Comparison of ENCODE assay signal across 12 cellular contexts in the genomic region with DNA sequence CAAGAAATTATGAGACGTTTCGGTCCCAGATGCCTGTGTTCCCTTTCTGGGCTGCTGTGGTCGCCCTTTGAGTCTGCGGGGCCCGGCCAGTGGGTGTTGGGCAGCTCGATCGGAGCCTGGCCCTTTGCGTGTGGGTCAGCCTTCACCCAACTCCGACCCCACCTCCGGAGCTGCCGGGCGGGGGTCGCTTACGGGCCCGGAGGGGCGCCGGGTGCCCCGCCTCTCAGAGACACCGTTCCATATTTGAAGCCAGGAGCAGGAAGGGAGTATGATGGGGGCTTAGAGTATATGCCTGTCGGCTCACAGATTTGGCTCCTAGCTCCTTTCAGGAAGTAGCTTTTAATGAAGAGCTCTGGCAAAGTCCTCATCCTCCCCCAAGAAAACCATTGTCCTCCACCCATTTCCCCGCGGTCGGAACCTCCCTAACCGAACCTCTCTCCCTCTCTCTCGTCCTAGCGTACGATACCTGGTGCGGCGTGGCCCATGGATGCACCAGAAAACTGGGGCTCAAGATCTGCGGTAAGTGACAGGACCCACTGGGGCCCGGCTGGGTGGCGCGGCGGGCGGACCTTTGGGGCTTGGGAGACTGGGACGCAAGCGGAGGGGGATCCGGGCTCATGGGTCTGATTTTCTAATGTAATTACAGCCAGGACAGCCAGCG. TPM values are rescaled to one million over a fixed set of nuclear protein-coding genes. Genes with fewer than 3 reads are reported as not detected.
DNase-seq lines count a peak whose midpoint lies in the region; ATAC-seq and TF ChIP-seq lines count a peak whose summit lies in the region.
"Had no signal": no experiment of that assay in that cellular context is flagged by ENCODE, and none has a peak within 500 bp of the region (broad histone marks: within the 10 kb centered on the region; RNA-seq: fewer than 3 reads in every experiment).

No MANE protein-coding gene starts in this region.

- TF ChIP-seq CTCF in mucosa of descending colon (IDR thresholded peaks at IDR 0.05) (no peak), GM10266 (IDR thresholded peaks at IDR 0.05; ENCODE audit: control insufficient read depth, insufficient read depth, low read depth, missing control alignments) (no peak)

- no peaks in the 10 kb centered on the region for H3K9me3 ChIP-seq in mucosa of descending colon

- no peak overlapping the region for H3K27ac Mint-ChIP-seq in activated naive CD4-positive, alpha-beta T cell treated with anti-CD3 and anti-CD28 coated beads for 36 hours
- H3K27ac Mint-ChIP-seq in activated naive CD4-positive, alpha-beta T cell treated with anti-CD3 and anti-CD28 coated beads, Interleukin-2, amount 50 U/mL, for 72 hours = no peak overlapping the region
- H3K27ac Mint-ChIP-seq in activated T-helper 17 cell treated with anti-CD3 and anti-CD28 coated beads, Interleukin-2, amount 50 U/mL, for 72 hours = no peak overlapping the region
- H3K27ac Mint-ChIP-seq in immature natural killer cell = no peak overlapping the region
- H3K27ac Mint-ChIP-seq in stimulated activated naive CD8-positive, alpha-beta T cell treated with anti-CD3 and anti-CD28 coated beads, Interleukin-15, amount 100 ng/mL, for 72 hours = no peak overlapping the region

- H3K4me3 Mint-ChIP-seq in activated naive CD4-positive, alpha-beta T cell treated with anti-CD3 and anti-CD28 coated beads for 36 hours = peak overlapping the region; percentile 11
- peak overlapping the region; percentile 66 for H3K4me3 Mint-ChIP-seq in activated T-helper 17 cell treated with anti-CD3 and anti-CD28 coated beads, Interleukin-2, amount 50 U/mL, for 72 hours
- H3K4me3 Mint-ChIP-seq in immature natural killer cell = peak overlapping the region; percentile 79 to 90 (median 82)
- peak overlapping the region; percentile 72 to 81 for H3K4me3 Mint-ChIP-seq in stimulated activated naive CD8-positive, alpha-beta T cell treated with anti-CD3 and anti-CD28 coated beads, Interleukin-15, amount 100 ng/mL, for 72 hours

- no peak for ATAC-seq in activated naive CD4-positive, alpha-beta T cell treated with anti-CD3 and anti-CD28 coated beads, Interleukin-2, amount 50 U/mL, for 72 hours
- ATAC-seq in activated T-helper 17 cell treated with anti-CD3 and anti-CD28 coated beads, Interleukin-2, amount 50 U/mL, for 72 hours (replicated peaks) = no peak
- no peak for ATAC-seq in stimulated activated naive CD8-positive, alpha-beta T cell treated with anti-CD3 and anti-CD28 coated beads, Interleukin-15, amount 100 ng/mL, for 72 hours
- ATAC-seq in mucosa of descending colon (no peak), HG02798 (IDR thresholded peaks at IDR 0.05; ENCODE audit: poor library complexity, unreplicated experiment) (no peak)

- H3K27me3 Mint-ChIP-seq in activated naive CD4-positive, alpha-beta T cell treated with anti-CD3 and anti-CD28 coated beads for 36 hours (ENCODE audit: low read depth) = peaks cover 80% of the 10 kb centered on the region
- peaks cover 58% of the 10 kb centered on the region for H3K27me3 Mint-ChIP-seq in activated T-helper 17 cell treated with anti-CD3 and anti-CD28 coated beads, Interleukin-2, amount 50 U/mL, for 72 hours
- H3K27me3 Mint-ChIP-seq in immature natural killer cell (ENCODE audit: low read depth in 3 of 3) = peaks cover 37 to 42% (median 42%) of the 10 kb centered on the region in 3 donors
- peaks cover 97% of the 10 kb centered on the region for H3K27me3 Mint-ChIP-seq in stimulated activated naive CD8-positive, alpha-beta T cell treated with anti-CD3 and anti-CD28 coated beads, Interleukin-15, amount 100 ng/mL, for 72 hours

- no peaks in the 10 kb centered on the region for H3K36me3 Mint-ChIP-seq in activated naive CD4-positive, alpha-beta T cell treated with anti-CD3 and anti-CD28 coated beads for 36 hours (ENCODE audit: low read depth)
- H3K36me3 Mint-ChIP-seq in activated naive CD4-positive, alpha-beta T cell treated with anti-CD3 and anti-CD28 coated beads, Interleukin-2, amount 50 U/mL, for 72 hours = peaks cover 0 to 22% of the 10 kb centered on the region in 2 donors
- H3K36me3 Mint-ChIP-seq in activated T-helper 17 cell treated with anti-CD3 and anti-CD28 coated beads, Interleukin-2, amount 50 U/mL, for 72 hours (ENCODE audit: low read depth) = peaks cover 7% of the 10 kb centered on the region
- no peaks in the 10 kb centered on the region for H3K36me3 Mint-ChIP-seq in immature natural killer cell

- no peak overlapping the region for H3K4me3 ChIP-seq in mucosa of descending colon
- H3K4me3 ChIP-seq: cardiac muscle cell had no signal

- no peak for DNase-seq in activated naive CD4-positive, alpha-beta T cell treated with anti-CD3 and anti-CD28 coated beads for 36 hours
- no peak for DNase-seq in activated naive CD4-positive, alpha-beta T cell treated with anti-CD3 and anti-CD28 coated beads, Interleukin-2, amount 50 U/mL, for 72 hours (ENCODE audit: low spot score in 2 of 2)
- DNase-seq in immature natural killer cell (no peak), mucosa of descending colon (no peak), GM10266 (ENCODE audit: extremely low spot score) (no peak)
- DNase-seq in stimulated activated naive CD8-positive, alpha-beta T cell treated with anti-CD3 and anti-CD28 coated beads, Interleukin-15, amount 100 ng/mL, for 72 hours = no peak
- DNase-seq: NCI-H524 treated with DMSO at 0.1 percent for 48 hours had no signal

- peaks cover 41% of the 10 kb centered on the region for H3K4me1 ChIP-seq in mucosa of descending colon (ENCODE audit: low read depth)

- CTCF ChIA-PET in activated naive CD4-positive, alpha-beta T cell treated with anti-CD3 and anti-CD28 coated beads for 36 hours (lab: Charles Lee) = interaction anchor here (1.0 to 3.1 kb wide), 9 partner anchors 8 to 477 kb away, joined by 3 to 16 read pairs (median 4); no protein-coding TSS in a partner anchor

- no peaks in the 10 kb centered on the region for H3K9me3 Mint-ChIP-seq in activated naive CD4-positive, alpha-beta T cell treated with anti-CD3 and anti-CD28 coated beads for 36 hours
- H3K9me3 Mint-ChIP-seq in activated naive CD4-positive, alpha-beta T cell treated with anti-CD3 and anti-CD28 coated beads, Interleukin-2, amount 50 U/mL, for 72 hours = no peaks in the 10 kb centered on the region
- H3K9me3 Mint-ChIP-seq in activated T-helper 17 cell treated with anti-CD3 and anti-CD28 coated beads, Interleukin-2, amount 50 U/mL, for 72 hours = no peaks in the 10 kb centered on the region
- H3K9me3 Mint-ChIP-seq in immature natural killer cell = peaks cover 0 to 2% (median 0%) of the 10 kb centered on the region in 6 donors
- no peaks in the 10 kb centered on the region for H3K9me3 Mint-ChIP-seq in stimulated activated naive CD8-positive, alpha-beta T cell treated with anti-CD3 and anti-CD28 coated beads, Interleukin-15, amount 100 ng/mL, for 72 hours

- no peaks in the 10 kb centered on the region for H3K36me3 ChIP-seq in mucosa of descending colon (ENCODE audit: low read depth)
- H3K36me3 ChIP-seq: cardiac muscle cell had no signal

- peaks cover 46% of the 10 kb centered on the region for H3K4me1 Mint-ChIP-seq in activated naive CD4-positive, alpha-beta T cell treated with anti-CD3 and anti-CD28 coated beads for 36 hours (ENCODE audit: low read depth)
- peaks cover 21% of the 10 kb centered on the region for H3K4me1 Mint-ChIP-seq in activated T-helper 17 cell treated with anti-CD3 and anti-CD28 coated beads, Interleukin-2, amount 50 U/mL, for 72 hours
- H3K4me1 Mint-ChIP-seq in immature natural killer cell = peaks cover 44 to 54% of the 10 kb centered on the region in 2 donors
- H3K4me1 Mint-ChIP-seq in stimulated activated naive CD8-positive, alpha-beta T cell treated with anti-CD3 and anti-CD28 coated beads, Interleukin-15, amount 100 ng/mL, for 72 hours = peaks cover 60% of the 10 kb centered on the region

- intact Hi-C loops in activated naive CD4-positive, alpha-beta T cell treated with anti-CD3 and anti-CD28 coated beads for 36 hours (cut with micrococcal nuclease) = loop anchor here (2.0 to 5.0 kb wide), 5 partner anchors 21 to 1276 kb away; partner anchors contain the start of genes ERICH2 and GORASP2
- intact Hi-C loops in mucosa of descending colon (cut with DNase I, micrococcal nuclease) = no loop called here

RNA-seq across cellular contexts. Expression of gene GAD1, which starts 5.1 kb away (rescaled TPM):
- under 1 TPM; 0.86 TPM for total RNA-seq in activated naive CD4-positive, alpha-beta T cell treated with anti-CD3 and anti-CD28 coated beads for 36 hours
- 1 to 10 TPM; 1.9 to 3.1 TPM for total RNA-seq in activated naive CD4-positive, alpha-beta T cell treated with anti-CD3 and anti-CD28 coated beads, Interleukin-2, amount 50 U/mL, for 72 hours
- 1 to 10 TPM in 1 of 2 donors, under 1 TPM in 1; 0.73 to 7.1 TPM for total RNA-seq in activated T-helper 17 cell treated with anti-CD3 and anti-CD28 coated beads, Interleukin-2, amount 50 U/mL, for 72 hours
- not detected for polyA plus RNA-seq in immature natural killer cell
- total RNA-seq in mucosa of descending colon = under 1 TPM in 1 of 3 donors, not detected in 2; 0.58 TPM

RNA-seq across cellular contexts. Expression of gene ERICH2, which starts 51.6 kb away (rescaled TPM):
- not detected for total RNA-seq in activated naive CD4-positive, alpha-beta T cell treated with anti-CD3 and anti-CD28 coated beads for 36 hours
- total RNA-seq in activated naive CD4-positive, alpha-beta T cell treated with anti-CD3 and anti-CD28 coated beads, Interleukin-2, amount 50 U/mL, for 72 hours = not detected
- not detected for total RNA-seq in activated T-helper 17 cell treated with anti-CD3 and anti-CD28 coated beads, Interleukin-2, amount 50 U/mL, for 72 hours
- polyA plus RNA-seq in immature natural killer cell = not detected
- under 1 TPM in 1 of 3 donors, not detected in 2; 0.92 TPM for total RNA-seq in mucosa of descending colon
- total RNA-seq: M059J had no signal
- polyA plus RNA-seq: BJ had no signal

Comparison
In these comparisons a context has a peak if more than half of its experiments do, and no peak if none do; other contexts are left out.
1. H3K4me3 Mint-ChIP-seq: peak in every context shown above with its lines; median percentile 82 in immature natural killer cell; 76 in stimulated activated naive CD8-positive, alpha-beta T cell treated with anti-CD3 and anti-CD28 coated beads, Interleukin-15, amount 100 ng/mL, for 72 hours; 66 in activated T-helper 17 cell treated with anti-CD3 and anti-CD28 coated beads, Interleukin-2, amount 50 U/mL, for 72 hours; 11 in activated naive CD4-positive, alpha-beta T cell treated with anti-CD3 and anti-CD28 coated beads for 36 hours.